ENCODE assay signal across 13 cellular contexts in the genomic region with DNA sequence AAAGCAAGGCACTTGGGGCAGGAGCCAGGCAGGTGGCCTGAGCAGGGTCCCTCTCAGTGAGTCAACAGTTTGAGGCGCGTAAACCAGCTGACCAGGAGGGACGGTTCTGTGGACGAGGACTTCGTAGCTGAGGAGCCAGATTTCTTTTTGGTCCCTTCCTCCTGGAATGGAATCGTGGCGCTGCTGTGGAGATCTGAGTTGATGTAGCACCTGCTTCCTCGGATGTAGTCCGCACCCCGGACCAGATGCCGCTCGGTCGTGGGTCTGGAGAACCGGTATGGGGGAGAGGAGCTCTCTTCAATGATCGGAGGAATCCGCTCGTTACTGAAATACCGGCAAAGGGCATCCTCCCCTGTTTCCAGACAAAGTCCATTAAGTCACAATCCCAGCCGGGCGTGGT. TPM values are rescaled to one million over a fixed set of nuclear protein-coding genes. Genes with fewer than 3 reads are reported as not detected.
DNase-seq lines count a peak whose midpoint lies in the region; ATAC-seq and TF ChIP-seq lines count a peak whose summit lies in the region.
"Had no signal": no experiment of that assay in that cellular context is flagged by ENCODE, and none has a peak within 500 bp of the region (broad histone marks: within the 10 kb centered on the region; RNA-seq: fewer than 3 reads in every experiment).

No MANE protein-coding gene starts in this region.

- H3K4me3 ChIP-seq in esophagus muscularis mucosa = no peak overlapping the region
- H3K4me3 ChIP-seq in sigmoid colon = no peak overlapping the region
- H3K4me3 ChIP-seq in transverse colon = no peak overlapping the region
- H3K4me3 ChIP-seq: BLaER1, GM23338 had no signal

- DNase-seq in HFFc6 (no peak), esophagus muscularis mucosa (ENCODE audit: extremely low spot score) (no peak), sigmoid colon (no peak), transverse colon (no peak)
- no peak for DNase-seq in stimulated activated CD4-positive, alpha-beta T cell treated with anti-CD3 and anti-CD28 coated beads, Interleukin-4, amount 100 ng/mL, for 4 hours
- DNase-seq: 8988T; CD4-positive, alpha-beta memory T cell; HCEC 1CT had no signal

- TF ChIP-seq CTCF in HFFc6 (IDR thresholded peaks at IDR 0.05) (no peak), esophagus muscularis mucosa (IDR thresholded peaks at IDR 0.05) (no peak), nephron (IDR thresholded peaks at IDR 0.05; ENCODE audit: unreplicated experiment in 3 of 3) (no peak), sigmoid colon (IDR thresholded peaks at IDR 0.05) (no peak), transverse colon (IDR thresholded peaks at IDR 0.05) (no peak)

- H3K27ac Mint-ChIP-seq in HFFc6 = peak overlapping the region; percentile 93; the same call in 1 of the 2 replicates
- peak overlapping the region in 2 of 3 experiments; percentile 35 to 38 for H3K27ac Mint-ChIP-seq in nephron
- H3K27ac Mint-ChIP-seq: CD14-positive monocyte, GM23338 had no signal

- in situ Hi-C loops in transverse colon (cut with MboI; ENCODE audit: low pct_ligation_motif_present in 1 of 4, low pct_unique_long_range_greater_than_20kb in 1 of 4, low sequenced_read_pairs in 3 of 4) = no loop called here

- peaks cover 31% of the 10 kb centered on the region for H3K36me3 Mint-ChIP-seq in HFFc6 (ENCODE audit: low read depth)
- H3K36me3 Mint-ChIP-seq in nephron (ENCODE audit: low read depth) = peaks cover 68% of the 10 kb centered on the region
- H3K36me3 Mint-ChIP-seq: CD14-positive monocyte; CD4-positive, alpha-beta memory T cell had no signal

- 93% methylated on average over 16 of the region's 20 CpGs for WGBS in esophagus muscularis mucosa
- 95 to 97% methylated on average over 20 of the region's 20 CpGs for WGBS in sigmoid colon, 2 donors
- 93 to 95% methylated on average over 12 to 20 of the region's 20 CpGs for WGBS in transverse colon (ENCODE audit: low coverage in 1 of 2), 2 donors

- H3K4me1 Mint-ChIP-seq in HFFc6 (ENCODE audit: low read depth) (peaks cover 70% of the 10 kb centered on the region), nephron (peaks cover 20% of the 10 kb centered on the region)

- no peak for TF ChIP-seq POLR2A in esophagus muscularis mucosa (IDR thresholded peaks at IDR 0.05; ENCODE audit: low read depth)
- TF ChIP-seq POLR2A in sigmoid colon (IDR thresholded peaks at IDR 0.05) = no peak
- no peak for TF ChIP-seq POLR2A in transverse colon (IDR thresholded peaks at IDR 0.05)

- no peaks in the 10 kb centered on the region for H3K9me3 Mint-ChIP-seq in HFFc6
- H3K9me3 Mint-ChIP-seq in nephron = no peaks in the 10 kb centered on the region
- H3K9me3 Mint-ChIP-seq: CD4-positive, alpha-beta memory T cell; GM23338 had no signal

- intact Hi-C loops in esophagus muscularis mucosa (cut with DNase I) (loop anchor here (10.0 kb wide), 1 partner anchor 252 kb away; no protein-coding TSS in a partner anchor), sigmoid colon (cut with DNase I) (loop anchor here (10.0 kb wide), 2 partner anchors 188 to 252 kb away; no protein-coding TSS in a partner anchor), transverse colon (cut with DNase I; ENCODE audit: low total_unique reads) (loop anchor here (10.0 kb wide), 1 partner anchor 252 kb away; no protein-coding TSS in a partner anchor)

- H3K4me1 ChIP-seq in esophagus muscularis mucosa (peaks cover 30 to 60% (median 55%) of the 10 kb centered on the region in 4 donors), sigmoid colon (peaks cover 0 to 58% (median 51%) of the 10 kb centered on the region in 4 donors), transverse colon (peaks cover 7 to 35% (median 23%) of the 10 kb centered on the region in 4 donors)

- H3K4me3 Mint-ChIP-seq in HFFc6 (no peak overlapping the region), nephron (no peak overlapping the region)
- H3K4me3 Mint-ChIP-seq: CD14-positive monocyte; CD4-positive, alpha-beta memory T cell; GM23338 had no signal

- H3K27me3 ChIP-seq in esophagus muscularis mucosa (no peaks in the 10 kb centered on the region), sigmoid colon (no peaks in the 10 kb centered on the region), transverse colon (no peaks in the 10 kb centered on the region)
- H3K27me3 ChIP-seq: BLaER1 had no signal

- H3K27ac ChIP-seq in esophagus muscularis mucosa (replicated peaks in 1 of 4) (peak overlapping the region; percentile 66 to 72 (median 68)), sigmoid colon (peak overlapping the region; percentile 61 to 90 (median 68)), transverse colon (no peak overlapping the region)
- H3K27ac ChIP-seq: BLaER1 had no signal

- peaks cover 0 to 22% (median under 1%) of the 10 kb centered on the region in 4 donors for H3K36me3 ChIP-seq in esophagus muscularis mucosa
- peaks cover 0 to 13% (median 3%) of the 10 kb centered on the region in 4 donors for H3K36me3 ChIP-seq in sigmoid colon
- H3K36me3 ChIP-seq in transverse colon = peaks cover 0 to 4% (median 0%) of the 10 kb centered on the region in 4 donors

- H3K9me3 ChIP-seq in esophagus muscularis mucosa (no peaks in the 10 kb centered on the region), sigmoid colon (no peaks in the 10 kb centered on the region), transverse colon (no peaks in the 10 kb centered on the region)
- H3K9me3 ChIP-seq: BLaER1 had no signal

- no peak for ATAC-seq in GM18870 (IDR thresholded peaks at IDR 0.05; ENCODE audit: unreplicated experiment)
- ATAC-seq: GM23338 had no signal

- TF ChIP-seq EP300 in esophagus muscularis mucosa (IDR thresholded peaks at IDR 0.05) (no peak), sigmoid colon (IDR thresholded peaks at IDR 0.05) (no peak), transverse colon (IDR thresholded peaks at IDR 0.05; ENCODE audit: low read depth) (no peak)

- 0 out of 2 replicates have a peak, but pooled peaks cover 2% of the 10 kb centered on the region for H3K27me3 Mint-ChIP-seq in HFFc6 (ENCODE audit: insufficient read depth)
- peaks cover 4% of the 10 kb centered on the region for H3K27me3 Mint-ChIP-seq in nephron (ENCODE audit: low read depth)

RNA-seq across cellular contexts. Expression of a gene that starts 49.7 kb away (rescaled TPM):
- total RNA-seq in HFFc6 (2021; fragmentation: NEBNext Ultra II Directional; extraction: Animal tissue kit (Norgen Biotek cat#: 25700)) = under 1 TPM in 1 of 6 experiments, not detected in 5; 0.31 TPM
- total RNA-seq in esophagus muscularis mucosa = 1 to 10 TPM in 2 of 4 donors, under 1 TPM in 2; 0.63 to 2.7 (median 1.2) TPM
- total RNA-seq in sigmoid colon = 1 to 10 TPM in 1 of 4 donors, under 1 TPM in 3; 0.28 to 1.1 (median 0.69) TPM
- polyA plus RNA-seq in sigmoid colon = 1 to 10 TPM in 2 of 3 donors, under 1 TPM in 1; 0.46 to 5.5 (median 1.2) TPM
- 1 to 10 TPM in 3 of 4 donors, under 1 TPM in 1; 0.37 to 8.7 (median 3.8) TPM for total RNA-seq in transverse colon

Comparison
In these comparisons a context has a peak if more than half of its experiments do, and no peak if none do; other contexts are left out.
1. H3K27ac ChIP-seq: peak in esophagus muscularis mucosa (4 of 4) and sigmoid colon (4 of 4); none in transverse colon (0 of 4).